In the genomic region with DNA sequence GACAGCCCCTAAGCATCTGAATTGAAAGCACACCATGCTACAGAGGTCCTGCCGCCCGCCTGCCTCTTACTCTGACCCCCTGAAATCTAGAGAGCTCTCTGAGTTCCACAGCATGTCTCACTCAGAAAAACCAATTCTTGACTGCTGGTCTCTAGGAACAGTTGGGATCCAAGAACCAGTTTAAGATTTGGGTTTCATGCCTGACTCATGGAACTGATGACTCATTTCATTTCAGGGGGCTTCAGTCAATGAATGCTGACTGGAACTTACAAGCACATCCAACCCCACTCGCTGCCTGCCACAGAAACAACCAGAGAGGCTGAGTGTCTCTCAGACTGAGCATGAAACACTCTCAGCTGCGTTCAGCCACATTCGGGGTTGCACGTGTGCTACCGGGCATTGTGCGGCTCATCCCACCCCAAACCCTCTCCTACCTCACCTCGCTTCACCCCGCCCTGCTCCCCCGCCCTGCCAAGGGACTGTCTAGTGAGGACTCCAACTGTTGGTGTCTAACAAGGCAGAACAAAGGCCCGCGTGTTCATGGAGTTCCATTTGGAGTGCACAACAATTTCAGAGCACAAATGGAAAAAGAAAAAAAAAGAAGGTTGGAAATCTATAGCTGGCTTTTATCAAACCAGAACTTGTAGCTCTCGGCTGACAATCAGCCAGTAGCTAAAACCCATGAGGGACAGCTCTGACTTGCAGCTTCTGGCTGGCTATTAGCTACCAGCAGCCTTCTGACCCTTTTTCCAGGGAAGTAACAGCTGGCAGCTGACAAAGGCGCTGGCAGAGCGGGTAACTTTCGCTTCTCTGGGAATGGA, we compare ENCODE assay signal across 1 cellular context.
TF ChIP-seq lines count a peak whose summit lies in the region.

No MANE protein-coding gene starts in this region.

TF ChIP-seq in HepG2, 621 proteins besides CTCF, POLR2A, EP300 and RAD21 (continued from another document):
- TF ChIP-seq, protein P1, sequence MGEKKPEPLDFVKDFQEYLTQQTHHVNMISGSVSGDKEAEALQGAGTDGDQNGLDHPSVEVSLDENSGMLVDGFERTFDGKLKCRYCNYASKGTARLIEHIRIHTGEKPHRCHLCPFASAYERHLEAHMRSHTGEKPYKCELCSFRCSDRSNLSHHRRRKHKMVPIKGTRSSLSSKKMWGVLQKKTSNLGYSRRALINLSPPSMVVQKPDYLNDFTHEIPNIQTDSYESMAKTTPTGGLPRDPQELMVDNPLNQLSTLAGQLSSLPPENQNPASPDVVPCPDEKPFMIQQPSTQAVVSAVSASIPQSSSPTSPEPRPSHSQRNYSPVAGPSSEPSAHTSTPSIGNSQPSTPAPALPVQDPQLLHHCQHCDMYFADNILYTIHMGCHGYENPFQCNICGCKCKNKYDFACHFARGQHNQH (CRISPR knock-in tag; IDR thresholded peaks at IDR 0.05): no peak
- TF ChIP-seq MYNN (CRISPR knock-in tag; IDR thresholded peaks at IDR 0.05; ENCODE audit: low read depth) (no peak), AGO2 (optimal IDR thresholded peaks at IDR 0.05; ENCODE audit: low read depth, low read length) (no peak), ZNF547 (CRISPR knock-in tag; IDR thresholded peaks at IDR 0.05) (no peak)
